In the genomic region with DNA sequence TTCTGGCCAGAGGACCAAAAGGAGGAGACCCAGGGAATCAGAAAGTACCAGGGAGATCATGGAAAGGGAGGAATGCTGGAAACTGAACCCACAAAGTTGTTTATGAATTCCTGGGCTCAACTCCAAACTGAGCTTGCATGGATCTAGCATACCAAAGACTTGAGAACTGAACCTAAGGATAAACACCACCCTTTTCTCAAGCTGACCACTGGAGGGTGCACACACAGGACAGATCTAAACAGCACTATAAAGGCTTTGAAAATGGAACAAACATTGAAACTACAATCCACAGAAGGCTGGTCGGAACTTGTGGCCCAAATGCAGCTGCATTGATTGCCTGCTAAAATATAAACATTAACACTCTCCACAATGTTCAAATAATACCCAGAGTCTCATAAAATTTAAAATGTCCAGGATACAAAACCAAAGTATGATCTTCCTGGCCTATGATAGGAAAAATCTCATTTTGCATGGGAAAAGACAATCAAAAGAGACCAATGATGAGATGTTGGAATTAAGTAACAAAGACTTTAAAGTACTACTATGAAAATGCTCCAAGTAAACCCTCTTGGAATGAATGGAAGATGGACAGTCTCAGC, we compare ENCODE assay signal across 10 cellular contexts. TPM values are rescaled to one million over a fixed set of nuclear protein-coding genes. Genes with fewer than 3 reads are reported as not detected.
A peak's percentile ranks its signal among the peaks of the same experiment; 100 is the strongest.
DNase-seq lines count a peak whose midpoint lies in the region; ATAC-seq and TF ChIP-seq lines count a peak whose summit lies in the region.
"Had no signal": no experiment of that assay in that cellular context is flagged by ENCODE, and none has a peak within 500 bp of the region (broad histone marks: within the 10 kb centered on the region; RNA-seq: fewer than 3 reads in every experiment).

No MANE protein-coding gene starts in this region.

- H3K9me3 ChIP-seq in T-helper 17 cell (ENCODE audit: control insufficient read depth, low read length, poor library complexity, severe bottlenecking) (no peaks in the 10 kb centered on the region), prostate gland (no peaks in the 10 kb centered on the region)

- intact Hi-C loops in prostate gland (cut with DNase I) (no loop called here), posterior vena cava (cut with DNase I) (no loop called here)

- TF ChIP-seq POLR2A in prostate gland (IDR thresholded peaks at IDR 0.05) = no peak

- ATAC-seq in HG03159 (IDR thresholded peaks at IDR 0.05; ENCODE audit: unreplicated experiment) (peak; percentile 58), T-helper 17 cell (peak; percentile 44), GM21526 (IDR thresholded peaks at IDR 0.05; ENCODE audit: low FRiP score, unreplicated experiment) (no peak)

- peaks cover 2% of the 10 kb centered on the region for H3K4me1 ChIP-seq in prostate gland (replicated peaks)

- DNase-seq in activated naive CD4-positive, alpha-beta T cell treated with anti-CD3 and anti-CD28 coated beads, Interleukin-2, amount 10 ng/mL, durations not matched to agents 7 days and 5 days = peak; percentile 52
- DNase-seq in activated naive CD4-positive, alpha-beta T cell treated with anti-CD3 and anti-CD28 coated beads, Interleukin-2, amount 50 U/mL, for 16 hours = no peak
- no peak for DNase-seq in T-helper 17 cell
- DNase-seq in fibroblast of villous mesenchyme (ENCODE audit: low read depth) = peak; percentile 96
- no peak for DNase-seq in prostate gland (ENCODE audit: low spot score)
- DNase-seq in posterior vena cava (ENCODE audit: low spot score) = no peak

- H3K36me3 Mint-ChIP-seq in activated naive CD4-positive, alpha-beta T cell treated with anti-CD3 and anti-CD28 coated beads, Interleukin-2, amount 10 ng/mL, durations not matched to agents 7 days and 5 days = peaks cover 1% of the 10 kb centered on the region
- H3K36me3 Mint-ChIP-seq in T-helper 17 cell (ENCODE audit: low read depth) = peaks cover 4% of the 10 kb centered on the region

- WGBS in prostate gland = 26% methylated on average over 1 of the region's 1 CpG

- no peaks in the 10 kb centered on the region for H3K36me3 ChIP-seq in prostate gland

- peaks cover 2% of the 10 kb centered on the region for H3K4me1 Mint-ChIP-seq in activated naive CD4-positive, alpha-beta T cell treated with anti-CD3 and anti-CD28 coated beads, Interleukin-2, amount 10 ng/mL, durations not matched to agents 7 days and 5 days
- peaks cover 4% of the 10 kb centered on the region for H3K4me1 Mint-ChIP-seq in T-helper 17 cell

- H3K4me3 Mint-ChIP-seq in activated naive CD4-positive, alpha-beta T cell treated with anti-CD3 and anti-CD28 coated beads, Interleukin-2, amount 10 ng/mL, durations not matched to agents 7 days and 5 days = no peak overlapping the region
- H3K4me3 Mint-ChIP-seq in T-helper 17 cell = no peak overlapping the region
- H3K4me3 Mint-ChIP-seq: dendritic cell treated with granulocyte-macrophage colony-stimulating factor and Interleukin-4, amounts not matched to agents 40 ng/mL and 50 ng/mL, for 4 days; stimulated activated naive CD8-positive, alpha-beta T cell treated with anti-CD3 and anti-CD28 coated beads, Interleukin-15, Interleukin-2, amounts not matched to agents 100 ng/mL and 50 ng/mL, for 24 hours had no signal

- H3K27ac ChIP-seq in prostate gland = no peak overlapping the region

- TF ChIP-seq CTCF in fibroblast of villous mesenchyme (IDR thresholded peaks at IDR 0.05; ENCODE audit: insufficient read depth, low read depth, low read length) = peak; percentile 76
- TF ChIP-seq CTCF in prostate gland (IDR thresholded peaks at IDR 0.05) = peak in 3 of 4 experiments; percentile 23 to 43 (median 39)

- H3K27me3 ChIP-seq in prostate gland (replicated peaks; ENCODE audit: insufficient read depth) = no peaks in the 10 kb centered on the region

- H3K9me3 Mint-ChIP-seq in activated naive CD4-positive, alpha-beta T cell treated with anti-CD3 and anti-CD28 coated beads, Interleukin-2, amount 10 ng/mL, durations not matched to agents 7 days and 5 days = no peaks in the 10 kb centered on the region
- H3K9me3 Mint-ChIP-seq: dendritic cell treated with granulocyte-macrophage colony-stimulating factor and Interleukin-4, amounts not matched to agents 40 ng/mL and 50 ng/mL, for 4 days; stimulated activated naive CD8-positive, alpha-beta T cell treated with anti-CD3 and anti-CD28 coated beads, Interleukin-15, Interleukin-2, amounts not matched to agents 100 ng/mL and 50 ng/mL, for 24 hours had no signal

- H3K4me3 ChIP-seq in fibroblast of villous mesenchyme (ENCODE audit: low read depth, low read length) (no peak overlapping the region), prostate gland (no peak overlapping the region)

- CTCF ChIA-PET in activated naive CD4-positive, alpha-beta T cell treated with anti-CD3 and anti-CD28 coated beads, Interleukin-2, amount 10 ng/mL, durations not matched to agents 7 days and 5 days (lab: Charles Lee) = interaction anchor here (0.7 to 13.9 kb wide), 7 partner anchors 20 to 314 kb away, joined by 3 to 458 read pairs (median 4); no protein-coding TSS in a partner anchor

- peaks cover 51% of the 10 kb centered on the region for H3K27me3 Mint-ChIP-seq in activated naive CD4-positive, alpha-beta T cell treated with anti-CD3 and anti-CD28 coated beads, Interleukin-2, amount 10 ng/mL, durations not matched to agents 7 days and 5 days
- peaks cover 16% of the 10 kb centered on the region for H3K27me3 Mint-ChIP-seq in T-helper 17 cell
- H3K27me3 Mint-ChIP-seq: dendritic cell treated with granulocyte-macrophage colony-stimulating factor and Interleukin-4, amounts not matched to agents 40 ng/mL and 50 ng/mL, for 4 days had no signal

- no peak overlapping the region for H3K27ac Mint-ChIP-seq in activated naive CD4-positive, alpha-beta T cell treated with anti-CD3 and anti-CD28 coated beads, Interleukin-2, amount 10 ng/mL, durations not matched to agents 7 days and 5 days
- no peak overlapping the region for H3K27ac Mint-ChIP-seq in T-helper 17 cell
- H3K27ac Mint-ChIP-seq: dendritic cell treated with granulocyte-macrophage colony-stimulating factor and Interleukin-4, amounts not matched to agents 40 ng/mL and 50 ng/mL, for 4 days; stimulated activated naive CD8-positive, alpha-beta T cell treated with anti-CD3 and anti-CD28 coated beads, Interleukin-15, Interleukin-2, amounts not matched to agents 100 ng/mL and 50 ng/mL, for 24 hours had no signal

RNA-seq across cellular contexts. Expression of a gene that starts 15.6 kb away (rescaled TPM):
- 100 to 1,000 TPM; 590 to 639 TPM for total RNA-seq in T-helper 17 cell
- 27.1 and 56.6 TPM in 2 replicates for total RNA-seq in fibroblast of villous mesenchyme
- 10 to 100 TPM; 42.2 to 47.0 TPM for total RNA-seq in prostate gland
- 10 to 100 TPM; 18.7 to 20.5 TPM for total RNA-seq in posterior vena cava

RNA-seq across cellular contexts. Expression of a gene that starts 37.1 kb away (rescaled TPM):
- total RNA-seq in T-helper 17 cell = not detected
- not detected in 2 replicates for total RNA-seq in fibroblast of villous mesenchyme
- not detected for total RNA-seq in prostate gland
- not detected for total RNA-seq in posterior vena cava

RNA-seq across cellular contexts. Expression of a gene that starts 50.6 kb away (rescaled TPM):
- total RNA-seq in T-helper 17 cell (10 to 100 TPM; 20.4 to 22.2 TPM), fibroblast of villous mesenchyme (33.8 and 46.6 TPM in 2 replicates), prostate gland (10 to 100 TPM; 20.2 to 37.0 TPM), posterior vena cava (10 to 100 TPM; 30.3 to 31.3 TPM)

Comparison
In these comparisons a context has a peak if more than half of its experiments do, and no peak if none do; other contexts are left out.
1. DNase-seq: peak in activated naive CD4-positive, alpha-beta T cell treated with anti-CD3 and anti-CD28 coated beads, Interleukin-2, amount 10 ng/mL, durations not matched to agents 7 days and 5 days (single experiment) and fibroblast of villous mesenchyme (single experiment); none in activated naive CD4-positive, alpha-beta T cell treated with anti-CD3 and anti-CD28 coated beads, Interleukin-2, amount 50 U/mL, for 16 hours (single experiment), T-helper 17 cell (0 of 3), prostate gland (single experiment) and posterior vena cava (single experiment).
2. RNA of a gene that starts 15.6 kb away (total RNA-seq): 590 to 639 TPM in T-helper 17 cell; 27.1 to 56.6 TPM in fibroblast of villous mesenchyme, 42.2 to 47.0 TPM in prostate gland and 18.7 to 20.5 TPM in posterior vena cava; every median in the first group is over 10 times any median in the second.